ENCODE assay signal across 3 cellular contexts in the genomic region with DNA sequence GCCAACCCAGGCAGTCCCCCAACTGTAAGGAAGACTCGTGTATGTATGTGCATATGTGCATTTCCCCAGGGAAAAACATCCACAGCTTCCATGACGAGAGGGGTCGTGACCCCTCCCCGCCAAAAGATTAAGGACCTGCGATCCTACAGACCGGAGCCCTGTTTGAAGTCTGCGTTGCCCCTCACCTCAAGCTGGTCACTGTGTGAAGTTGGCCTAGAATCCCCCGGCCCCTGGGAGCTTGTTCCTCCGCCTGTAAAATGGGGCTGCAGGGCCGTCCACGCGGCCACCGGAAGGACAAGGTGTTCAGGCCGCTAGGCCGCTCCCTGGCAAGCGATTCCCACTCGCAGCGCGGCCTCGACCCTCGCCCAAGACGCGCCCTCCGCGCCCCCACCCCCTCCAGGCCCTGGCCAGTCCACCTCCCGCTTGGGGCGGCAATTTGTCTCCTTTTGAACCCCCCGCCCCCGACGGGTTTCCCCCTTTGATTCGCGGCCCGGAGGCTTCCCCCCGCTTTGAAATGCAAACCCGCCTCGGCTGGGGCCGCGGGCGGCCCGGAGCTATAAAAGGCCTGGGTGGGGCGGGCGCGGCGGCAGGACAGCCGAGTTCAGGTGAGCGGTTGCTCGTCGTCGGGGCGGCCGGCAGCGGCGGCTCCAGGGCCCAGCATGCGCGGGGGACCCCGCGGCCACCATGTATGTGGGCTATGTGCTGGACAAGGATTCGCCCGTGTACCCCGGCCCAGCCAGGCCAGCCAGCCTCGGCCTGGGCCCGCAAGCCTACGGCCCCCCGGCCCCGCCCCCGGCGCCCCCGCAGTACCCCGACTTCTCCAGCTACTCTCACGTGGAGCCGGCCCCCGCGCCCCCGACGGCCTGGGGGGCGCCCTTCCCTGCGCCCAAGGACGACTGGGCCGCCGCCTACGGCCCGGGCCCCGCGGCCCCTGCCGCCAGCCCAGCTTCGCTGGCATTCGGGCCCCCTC.
TF ChIP-seq lines count a peak whose summit lies in the region.

A gene (plus strand): TSS at position 586 of the 970 bp plus-strand sequence. CDS start 99 bp downstream, at position 685.

TF ChIP-seq in SK-N-SH, 30 proteins besides CTCF, POLR2A, EP300 and RAD21 (continues in another document):
- TF ChIP-seq, protein P1, sequence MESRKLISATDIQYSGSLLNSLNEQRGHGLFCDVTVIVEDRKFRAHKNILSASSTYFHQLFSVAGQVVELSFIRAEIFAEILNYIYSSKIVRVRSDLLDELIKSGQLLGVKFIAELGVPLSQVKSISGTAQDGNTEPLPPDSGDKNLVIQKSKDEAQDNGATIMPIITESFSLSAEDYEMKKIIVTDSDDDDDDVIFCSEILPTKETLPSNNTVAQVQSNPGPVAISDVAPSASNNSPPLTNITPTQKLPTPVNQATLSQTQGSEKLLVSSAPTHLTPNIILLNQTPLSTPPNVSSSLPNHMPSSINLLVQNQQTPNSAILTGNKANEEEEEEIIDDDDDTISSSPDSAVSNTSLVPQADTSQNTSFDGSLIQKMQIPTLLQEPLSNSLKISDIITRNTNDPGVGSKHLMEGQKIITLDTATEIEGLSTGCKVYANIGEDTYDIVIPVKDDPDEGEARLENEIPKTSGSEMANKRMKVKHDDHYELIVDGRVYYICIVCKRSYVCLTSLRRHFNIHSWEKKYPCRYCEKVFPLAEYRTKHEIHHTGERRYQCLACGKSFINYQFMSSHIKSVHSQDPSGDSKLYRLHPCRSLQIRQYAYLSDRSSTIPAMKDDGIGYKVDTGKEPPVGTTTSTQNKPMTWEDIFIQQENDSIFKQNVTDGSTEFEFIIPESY (IDR thresholded peaks at IDR 0.05; ENCODE audit: borderline replicate concordance, low read depth): no peak
- TF ChIP-seq SMC3 (IDR thresholded peaks at IDR 0.05; ENCODE audit: low read depth, low read length) (no peak), RFX5 (IDR thresholded peaks at IDR 0.05; ENCODE audit: low read length) (no peak), NFIC (IDR thresholded peaks at IDR 0.05; ENCODE audit: borderline replicate concordance) (no peak), POLR2AphosphoS5 (IDR thresholded peaks at IDR 0.05; ENCODE audit: low read depth, low read length) (no peak), FOXM1 (IDR thresholded peaks at IDR 0.05; ENCODE audit: low read depth) (no peak), GATA2 (CRISPR knock-in tag; IDR thresholded peaks at IDR 0.05) (no peak), YY1 (IDR thresholded peaks at IDR 0.05; ENCODE audit: low read depth) (no peak), FOXJ3 (CRISPR knock-in tag; IDR thresholded peaks at IDR 0.05) (no peak)
- TF ChIP-seq, protein P2, sequence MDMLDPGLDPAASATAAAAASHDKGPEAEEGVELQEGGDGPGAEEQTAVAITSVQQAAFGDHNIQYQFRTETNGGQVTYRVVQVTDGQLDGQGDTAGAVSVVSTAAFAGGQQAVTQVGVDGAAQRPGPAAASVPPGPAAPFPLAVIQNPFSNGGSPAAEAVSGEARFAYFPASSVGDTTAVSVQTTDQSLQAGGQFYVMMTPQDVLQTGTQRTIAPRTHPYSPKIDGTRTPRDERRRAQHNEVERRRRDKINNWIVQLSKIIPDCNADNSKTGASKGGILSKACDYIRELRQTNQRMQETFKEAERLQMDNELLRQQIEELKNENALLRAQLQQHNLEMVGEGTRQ (IDR thresholded peaks at IDR 0.05; ENCODE audit: borderline replicate concordance, low read depth, low read length): no peak
- TF ChIP-seq, protein P3, sequence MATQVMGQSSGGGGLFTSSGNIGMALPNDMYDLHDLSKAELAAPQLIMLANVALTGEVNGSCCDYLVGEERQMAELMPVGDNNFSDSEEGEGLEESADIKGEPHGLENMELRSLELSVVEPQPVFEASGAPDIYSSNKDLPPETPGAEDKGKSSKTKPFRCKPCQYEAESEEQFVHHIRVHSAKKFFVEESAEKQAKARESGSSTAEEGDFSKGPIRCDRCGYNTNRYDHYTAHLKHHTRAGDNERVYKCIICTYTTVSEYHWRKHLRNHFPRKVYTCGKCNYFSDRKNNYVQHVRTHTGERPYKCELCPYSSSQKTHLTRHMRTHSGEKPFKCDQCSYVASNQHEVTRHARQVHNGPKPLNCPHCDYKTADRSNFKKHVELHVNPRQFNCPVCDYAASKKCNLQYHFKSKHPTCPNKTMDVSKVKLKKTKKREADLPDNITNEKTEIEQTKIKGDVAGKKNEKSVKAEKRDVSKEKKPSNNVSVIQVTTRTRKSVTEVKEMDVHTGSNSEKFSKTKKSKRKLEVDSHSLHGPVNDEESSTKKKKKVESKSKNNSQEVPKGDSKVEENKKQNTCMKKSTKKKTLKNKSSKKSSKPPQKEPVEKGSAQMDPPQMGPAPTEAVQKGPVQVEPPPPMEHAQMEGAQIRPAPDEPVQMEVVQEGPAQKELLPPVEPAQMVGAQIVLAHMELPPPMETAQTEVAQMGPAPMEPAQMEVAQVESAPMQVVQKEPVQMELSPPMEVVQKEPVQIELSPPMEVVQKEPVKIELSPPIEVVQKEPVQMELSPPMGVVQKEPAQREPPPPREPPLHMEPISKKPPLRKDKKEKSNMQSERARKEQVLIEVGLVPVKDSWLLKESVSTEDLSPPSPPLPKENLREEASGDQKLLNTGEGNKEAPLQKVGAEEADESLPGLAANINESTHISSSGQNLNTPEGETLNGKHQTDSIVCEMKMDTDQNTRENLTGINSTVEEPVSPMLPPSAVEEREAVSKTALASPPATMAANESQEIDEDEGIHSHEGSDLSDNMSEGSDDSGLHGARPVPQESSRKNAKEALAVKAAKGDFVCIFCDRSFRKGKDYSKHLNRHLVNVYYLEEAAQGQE (IDR thresholded peaks at IDR 0.05; ENCODE audit: low read depth, low read length): no peak

TF ChIP-seq in SK-N-SH treated with all-trans-retinoic acid at 6 μM for 48 hours, 23 proteins besides CTCF, POLR2A, EP300 and RAD21 (continues in another document):
- no peak for TF ChIP-seq PPARA (CRISPR knock-in tag; IDR thresholded peaks at IDR 0.05; ENCODE audit: borderline replicate concordance)
- TF ChIP-seq, protein P4, sequence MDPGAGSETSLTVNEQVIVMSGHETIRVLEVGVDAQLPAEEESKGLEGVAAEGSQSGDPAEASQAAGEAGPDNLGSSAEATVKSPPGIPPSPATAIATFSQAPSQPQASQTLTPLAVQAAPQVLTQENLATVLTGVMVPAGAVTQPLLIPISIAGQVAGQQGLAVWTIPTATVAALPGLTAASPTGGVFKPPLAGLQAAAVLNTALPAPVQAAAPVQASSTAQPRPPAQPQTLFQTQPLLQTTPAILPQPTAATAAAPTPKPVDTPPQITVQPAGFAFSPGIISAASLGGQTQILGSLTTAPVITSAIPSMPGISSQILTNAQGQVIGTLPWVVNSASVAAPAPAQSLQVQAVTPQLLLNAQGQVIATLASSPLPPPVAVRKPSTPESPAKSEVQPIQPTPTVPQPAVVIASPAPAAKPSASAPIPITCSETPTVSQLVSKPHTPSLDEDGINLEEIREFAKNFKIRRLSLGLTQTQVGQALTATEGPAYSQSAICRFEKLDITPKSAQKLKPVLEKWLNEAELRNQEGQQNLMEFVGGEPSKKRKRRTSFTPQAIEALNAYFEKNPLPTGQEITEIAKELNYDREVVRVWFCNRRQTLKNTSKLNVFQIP (CRISPR knock-in tag; IDR thresholded peaks at IDR 0.05; ENCODE audit: borderline replicate concordance, low read depth): no peak
- no peak for TF ChIP-seq BACH2 (CRISPR knock-in tag; IDR thresholded peaks at IDR 0.05; ENCODE audit: borderline replicate concordance)
- TF ChIP-seq ZNF8 (CRISPR knock-in tag; IDR thresholded peaks at IDR 0.05): no peak
- TF ChIP-seq TOX (CRISPR knock-in tag; IDR thresholded peaks at IDR 0.05; ENCODE audit: borderline replicate concordance): no peak
- TF ChIP-seq ZFP3 (CRISPR knock-in tag; IDR thresholded peaks at IDR 0.05): no peak
- TF ChIP-seq, protein P5, sequence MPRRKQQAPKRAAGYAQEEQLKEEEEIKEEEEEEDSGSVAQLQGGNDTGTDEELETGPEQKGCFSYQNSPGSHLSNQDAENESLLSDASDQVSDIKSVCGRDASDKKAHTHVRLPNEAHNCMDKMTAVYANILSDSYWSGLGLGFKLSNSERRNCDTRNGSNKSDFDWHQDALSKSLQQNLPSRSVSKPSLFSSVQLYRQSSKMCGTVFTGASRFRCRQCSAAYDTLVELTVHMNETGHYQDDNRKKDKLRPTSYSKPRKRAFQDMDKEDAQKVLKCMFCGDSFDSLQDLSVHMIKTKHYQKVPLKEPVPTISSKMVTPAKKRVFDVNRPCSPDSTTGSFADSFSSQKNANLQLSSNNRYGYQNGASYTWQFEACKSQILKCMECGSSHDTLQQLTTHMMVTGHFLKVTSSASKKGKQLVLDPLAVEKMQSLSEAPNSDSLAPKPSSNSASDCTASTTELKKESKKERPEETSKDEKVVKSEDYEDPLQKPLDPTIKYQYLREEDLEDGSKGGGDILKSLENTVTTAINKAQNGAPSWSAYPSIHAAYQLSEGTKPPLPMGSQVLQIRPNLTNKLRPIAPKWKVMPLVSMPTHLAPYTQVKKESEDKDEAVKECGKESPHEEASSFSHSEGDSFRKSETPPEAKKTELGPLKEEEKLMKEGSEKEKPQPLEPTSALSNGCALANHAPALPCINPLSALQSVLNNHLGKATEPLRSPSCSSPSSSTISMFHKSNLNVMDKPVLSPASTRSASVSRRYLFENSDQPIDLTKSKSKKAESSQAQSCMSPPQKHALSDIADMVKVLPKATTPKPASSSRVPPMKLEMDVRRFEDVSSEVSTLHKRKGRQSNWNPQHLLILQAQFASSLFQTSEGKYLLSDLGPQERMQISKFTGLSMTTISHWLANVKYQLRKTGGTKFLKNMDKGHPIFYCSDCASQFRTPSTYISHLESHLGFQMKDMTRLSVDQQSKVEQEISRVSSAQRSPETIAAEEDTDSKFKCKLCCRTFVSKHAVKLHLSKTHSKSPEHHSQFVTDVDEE (CRISPR knock-in tag; IDR thresholded peaks at IDR 0.05): no peak
- TF ChIP-seq ARNTL (CRISPR knock-in tag; IDR thresholded peaks at IDR 0.05; ENCODE audit: borderline replicate concordance, low read depth): no peak
- TF ChIP-seq ZNF70 (CRISPR knock-in tag; IDR thresholded peaks at IDR 0.05): no peak
- no peak for TF ChIP-seq TCF4 (CRISPR knock-in tag; IDR thresholded peaks at IDR 0.05; ENCODE audit: borderline replicate concordance)
- TF ChIP-seq, protein P6, sequence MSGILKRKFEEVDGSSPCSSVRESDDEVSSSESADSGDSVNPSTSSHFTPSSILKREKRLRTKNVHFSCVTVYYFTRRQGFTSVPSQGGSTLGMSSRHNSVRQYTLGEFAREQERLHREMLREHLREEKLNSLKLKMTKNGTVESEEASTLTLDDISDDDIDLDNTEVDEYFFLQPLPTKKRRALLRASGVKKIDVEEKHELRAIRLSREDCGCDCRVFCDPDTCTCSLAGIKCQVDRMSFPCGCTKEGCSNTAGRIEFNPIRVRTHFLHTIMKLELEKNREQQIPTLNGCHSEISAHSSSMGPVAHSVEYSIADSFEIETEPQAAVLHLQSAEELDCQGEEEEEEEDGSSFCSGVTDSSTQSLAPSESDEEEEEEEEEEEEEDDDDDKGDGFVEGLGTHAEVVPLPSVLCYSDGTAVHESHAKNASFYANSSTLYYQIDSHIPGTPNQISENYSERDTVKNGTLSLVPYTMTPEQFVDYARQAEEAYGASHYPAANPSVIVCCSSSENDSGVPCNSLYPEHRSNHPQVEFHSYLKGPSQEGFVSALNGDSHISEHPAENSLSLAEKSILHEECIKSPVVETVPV (CRISPR knock-in tag; IDR thresholded peaks at IDR 0.05): no peak

TF ChIP-seq in WTC11, 78 proteins besides CTCF, POLR2A, EP300 and RAD21:
- no peak for TF ChIP-seq ZBTB21 (CRISPR knock-in tag; IDR thresholded peaks at IDR 0.05; ENCODE audit: borderline replicate concordance)
- TF ChIP-seq, protein P7, sequence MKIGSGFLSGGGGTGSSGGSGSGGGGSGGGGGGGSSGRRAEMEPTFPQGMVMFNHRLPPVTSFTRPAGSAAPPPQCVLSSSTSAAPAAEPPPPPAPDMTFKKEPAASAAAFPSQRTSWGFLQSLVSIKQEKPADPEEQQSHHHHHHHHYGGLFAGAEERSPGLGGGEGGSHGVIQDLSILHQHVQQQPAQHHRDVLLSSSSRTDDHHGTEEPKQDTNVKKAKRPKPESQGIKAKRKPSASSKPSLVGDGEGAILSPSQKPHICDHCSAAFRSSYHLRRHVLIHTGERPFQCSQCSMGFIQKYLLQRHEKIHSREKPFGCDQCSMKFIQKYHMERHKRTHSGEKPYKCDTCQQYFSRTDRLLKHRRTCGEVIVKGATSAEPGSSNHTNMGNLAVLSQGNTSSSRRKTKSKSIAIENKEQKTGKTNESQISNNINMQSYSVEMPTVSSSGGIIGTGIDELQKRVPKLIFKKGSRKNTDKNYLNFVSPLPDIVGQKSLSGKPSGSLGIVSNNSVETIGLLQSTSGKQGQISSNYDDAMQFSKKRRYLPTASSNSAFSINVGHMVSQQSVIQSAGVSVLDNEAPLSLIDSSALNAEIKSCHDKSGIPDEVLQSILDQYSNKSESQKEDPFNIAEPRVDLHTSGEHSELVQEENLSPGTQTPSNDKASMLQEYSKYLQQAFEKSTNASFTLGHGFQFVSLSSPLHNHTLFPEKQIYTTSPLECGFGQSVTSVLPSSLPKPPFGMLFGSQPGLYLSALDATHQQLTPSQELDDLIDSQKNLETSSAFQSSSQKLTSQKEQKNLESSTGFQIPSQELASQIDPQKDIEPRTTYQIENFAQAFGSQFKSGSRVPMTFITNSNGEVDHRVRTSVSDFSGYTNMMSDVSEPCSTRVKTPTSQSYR (CRISPR knock-in tag; IDR thresholded peaks at IDR 0.05): no peak
- TF ChIP-seq ZNF219 (CRISPR knock-in tag; IDR thresholded peaks at IDR 0.05; ENCODE audit: borderline replicate concordance): no peak
- TF ChIP-seq, protein P8, sequence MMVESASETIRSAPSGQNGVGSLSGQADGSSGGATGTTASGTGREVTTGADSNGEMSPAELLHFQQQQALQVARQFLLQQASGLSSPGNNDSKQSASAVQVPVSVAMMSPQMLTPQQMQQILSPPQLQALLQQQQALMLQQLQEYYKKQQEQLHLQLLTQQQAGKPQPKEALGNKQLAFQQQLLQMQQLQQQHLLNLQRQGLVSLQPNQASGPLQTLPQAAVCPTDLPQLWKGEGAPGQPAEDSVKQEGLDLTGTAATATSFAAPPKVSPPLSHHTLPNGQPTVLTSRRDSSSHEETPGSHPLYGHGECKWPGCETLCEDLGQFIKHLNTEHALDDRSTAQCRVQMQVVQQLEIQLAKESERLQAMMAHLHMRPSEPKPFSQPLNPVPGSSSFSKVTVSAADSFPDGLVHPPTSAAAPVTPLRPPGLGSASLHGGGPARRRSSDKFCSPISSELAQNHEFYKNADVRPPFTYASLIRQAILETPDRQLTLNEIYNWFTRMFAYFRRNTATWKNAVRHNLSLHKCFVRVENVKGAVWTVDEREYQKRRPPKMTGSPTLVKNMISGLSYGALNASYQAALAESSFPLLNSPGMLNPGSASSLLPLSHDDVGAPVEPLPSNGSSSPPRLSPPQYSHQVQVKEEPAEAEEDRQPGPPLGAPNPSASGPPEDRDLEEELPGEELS (CRISPR knock-in tag; IDR thresholded peaks at IDR 0.05): no peak
- TF ChIP-seq, protein P9, sequence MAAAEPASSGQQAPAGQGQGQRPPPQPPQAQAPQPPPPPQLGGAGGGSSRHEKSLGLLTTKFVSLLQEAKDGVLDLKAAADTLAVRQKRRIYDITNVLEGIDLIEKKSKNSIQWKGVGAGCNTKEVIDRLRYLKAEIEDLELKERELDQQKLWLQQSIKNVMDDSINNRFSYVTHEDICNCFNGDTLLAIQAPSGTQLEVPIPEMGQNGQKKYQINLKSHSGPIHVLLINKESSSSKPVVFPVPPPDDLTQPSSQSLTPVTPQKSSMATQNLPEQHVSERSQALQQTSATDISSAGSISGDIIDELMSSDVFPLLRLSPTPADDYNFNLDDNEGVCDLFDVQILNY (CRISPR knock-in tag; IDR thresholded peaks at IDR 0.05): no peak
- 0 out of 2 replicates have a peak, but pooled peaks have one; percentile 19 for TF ChIP-seq SP1 (CRISPR knock-in tag; conservative IDR thresholded peaks at IDR 0.05)
- no peak for TF ChIP-seq ELF4 (CRISPR knock-in tag; IDR thresholded peaks at IDR 0.05; ENCODE audit: low read depth)
- TF ChIP-seq IRF2 (CRISPR knock-in tag; IDR thresholded peaks at IDR 0.05; ENCODE audit: borderline replicate concordance, low read depth): no peak
